Comparison of ENCODE assay signal across 9 cellular contexts in genomic region chr19:39845172-39845571, GRCh38. TPM values are rescaled to one million over a fixed set of nuclear protein-coding genes. Genes with fewer than 3 reads are reported as not detected.
DNase-seq lines count a peak whose midpoint lies in the region; ATAC-seq and TF ChIP-seq lines count a peak whose summit lies in the region.
"Had no signal": no experiment of that assay in that cellular context is flagged by ENCODE, and none has a peak within 500 bp of the region (broad histone marks: within the 10 kb centered on the region; RNA-seq: fewer than 3 reads in every experiment).

No MANE protein-coding gene starts in this region.

- no peaks in the 10 kb centered on the region for H3K36me3 ChIP-seq in kidney epithelial cell (ENCODE audit: control insufficient read depth, insufficient read depth, low read length)
- H3K36me3 ChIP-seq in thyroid gland, result peaks cover 0 to under 1% of the 10 kb centered on the region in 2 donors

- CTCF ChIA-PET in activated naive CD4-positive, alpha-beta T cell treated with anti-CD3 and anti-CD28 coated beads, Interleukin-2, amount 10 ng/mL, durations not matched to agents 7 days and 5 days (lab: Charles Lee), result interaction anchor here (0.6 to 7.1 kb wide), 9 partner anchors 12 to 283 kb away, joined by 3 to 80 read pairs (median 20); partner anchors contain the start of genes DYRK1B and PSMC4

- no peaks in the 10 kb centered on the region for H3K27me3 Mint-ChIP-seq in activated T-cell treated with anti-CD3 and anti-CD28 coated beads, Interleukin-2, amount 50 U/mL, for 4 hours (ENCODE audit: low read depth)
- no peaks in the 10 kb centered on the region for H3K27me3 Mint-ChIP-seq in activated naive CD4-positive, alpha-beta T cell treated with anti-CD3 and anti-CD28 coated beads, Interleukin-2, amount 10 ng/mL, durations not matched to agents 7 days and 5 days

- no peak for ATAC-seq in activated T-cell treated with anti-CD3 and anti-CD28 coated beads, Interleukin-2, amount 50 U/mL, for 4 hours
- ATAC-seq in HG03342 (IDR thresholded peaks at IDR 0.05; ENCODE audit: unreplicated experiment) (no peak), HG02798 (IDR thresholded peaks at IDR 0.05; ENCODE audit: poor library complexity, unreplicated experiment) (no peak)

- peaks cover 12% of the 10 kb centered on the region for H3K36me3 Mint-ChIP-seq in activated T-cell treated with anti-CD3 and anti-CD28 coated beads, Interleukin-2, amount 50 U/mL, for 4 hours (ENCODE audit: insufficient read depth)
- H3K36me3 Mint-ChIP-seq in activated naive CD4-positive, alpha-beta T cell treated with anti-CD3 and anti-CD28 coated beads, Interleukin-2, amount 10 ng/mL, durations not matched to agents 7 days and 5 days, result peaks cover 15% of the 10 kb centered on the region

- H3K4me1 ChIP-seq in thyroid gland, result peaks cover 18 to 38% of the 10 kb centered on the region in 2 donors

- peak overlapping the region; percentile 96 for H3K27ac Mint-ChIP-seq in activated naive CD4-positive, alpha-beta T cell treated with anti-CD3 and anti-CD28 coated beads, Interleukin-2, amount 10 ng/mL, durations not matched to agents 7 days and 5 days

- no peaks in the 10 kb centered on the region for H3K9me3 Mint-ChIP-seq in activated T-cell treated with anti-CD3 and anti-CD28 coated beads, Interleukin-2, amount 50 U/mL, for 4 hours
- H3K9me3 Mint-ChIP-seq in activated naive CD4-positive, alpha-beta T cell treated with anti-CD3 and anti-CD28 coated beads, Interleukin-2, amount 10 ng/mL, durations not matched to agents 7 days and 5 days, result no peaks in the 10 kb centered on the region

- 19 to 30% methylated on average over 5 of the region's 5 CpGs for WGBS in thyroid gland, 2 donors

- H3K4me3 Mint-ChIP-seq in activated T-cell treated with anti-CD3 and anti-CD28 coated beads, Interleukin-2, amount 50 U/mL, for 4 hours, result peak overlapping the region; percentile 96
- H3K4me3 Mint-ChIP-seq in activated naive CD4-positive, alpha-beta T cell treated with anti-CD3 and anti-CD28 coated beads, Interleukin-2, amount 10 ng/mL, durations not matched to agents 7 days and 5 days, result peak overlapping the region; percentile 92

- no peak for TF ChIP-seq POLR2A in thyroid gland (IDR thresholded peaks at IDR 0.05)

- peak overlapping the region; percentile 65 for H3K4me3 ChIP-seq in kidney epithelial cell (ENCODE audit: low read depth, low read length)
- peak overlapping the region in 2 of 3 donors; percentile 86 to 90 for H3K4me3 ChIP-seq in thyroid gland (replicated peaks in 1 of 3)

- intact Hi-C loops in thyroid gland (cut with DNase I), result loop anchor here (10.0 kb wide), 1 partner anchor 130 kb away; the partner anchor contains the start of gene PSMC4

- no peak for TF ChIP-seq CTCF in kidney epithelial cell (IDR thresholded peaks at IDR 0.05; ENCODE audit: insufficient read depth, low read length, poor library complexity, severe bottlenecking)
- TF ChIP-seq CTCF in thyroid gland (IDR thresholded peaks at IDR 0.05), result no peak

- H3K9me3 ChIP-seq in thyroid gland, result no peaks in the 10 kb centered on the region

- peak overlapping the region in 1 of 3 donors; percentile 18 for H3K27ac ChIP-seq in thyroid gland

- peaks cover 50% of the 10 kb centered on the region for H3K4me1 Mint-ChIP-seq in activated T-cell treated with anti-CD3 and anti-CD28 coated beads, Interleukin-2, amount 50 U/mL, for 4 hours (ENCODE audit: low read depth)
- peaks cover 51% of the 10 kb centered on the region for H3K4me1 Mint-ChIP-seq in activated naive CD4-positive, alpha-beta T cell treated with anti-CD3 and anti-CD28 coated beads, Interleukin-2, amount 10 ng/mL, durations not matched to agents 7 days and 5 days

- no peak for DNase-seq in activated T-cell treated with anti-CD3 and anti-CD28 coated beads, Interleukin-2, amount 50 U/mL, for 4 hours
- DNase-seq in activated T-cell treated with anti-CD3 and anti-CD28 coated beads, Interleukin-2, amount 50 U/mL, for 48 hours, result no peak
- no peak for DNase-seq in activated naive CD4-positive, alpha-beta T cell treated with anti-CD3 and anti-CD28 coated beads, Interleukin-2, amount 10 ng/mL, durations not matched to agents 7 days and 5 days
- no peak for DNase-seq in kidney epithelial cell (ENCODE audit: low read depth)
- no peak for DNase-seq in thyroid gland
- no peak for DNase-seq in anterior cingulate cortex (lab: John Stamatoyannopoulos, UW)
- DNase-seq: NCI-H446 treated with DMSO at 0.1 percent for 48 hours had no signal

- H3K27me3 ChIP-seq in kidney epithelial cell (ENCODE audit: control insufficient read depth, insufficient read depth, low read length), result no peaks in the 10 kb centered on the region
- H3K27me3 ChIP-seq in thyroid gland, result no peaks in the 10 kb centered on the region

RNA-seq across cellular contexts. Expression of gene FBL, which starts 1.0 kb away (rescaled TPM):
- total RNA-seq in activated T-cell treated with anti-CD3 and anti-CD28 coated beads, Interleukin-2, amount 50 U/mL, for 4 hours, result 100 to 1,000 TPM; 738 to 880 (median 839) TPM
- 162 and 224 TPM in 2 replicates for total RNA-seq in kidney epithelial cell
- total RNA-seq in thyroid gland, result 100 to 1,000 TPM in 1 of 4 donors, 10 to 100 TPM in 3; 80.9 to 118 (median 91.1) TPM

RNA-seq across cellular contexts. Expression of gene DYRK1B, which starts 11.2 kb away (rescaled TPM):
- total RNA-seq in activated T-cell treated with anti-CD3 and anti-CD28 coated beads, Interleukin-2, amount 50 U/mL, for 4 hours, result 1 to 10 TPM; 2.8 to 3.2 (median 2.8) TPM
- 19.3 and 26.6 TPM in 2 replicates for total RNA-seq in kidney epithelial cell
- total RNA-seq in thyroid gland, result 10 to 100 TPM; 15.6 to 31.2 (median 22.6) TPM
